Comparison of ENCODE assay signal across 12 cellular contexts in the genomic region with DNA sequence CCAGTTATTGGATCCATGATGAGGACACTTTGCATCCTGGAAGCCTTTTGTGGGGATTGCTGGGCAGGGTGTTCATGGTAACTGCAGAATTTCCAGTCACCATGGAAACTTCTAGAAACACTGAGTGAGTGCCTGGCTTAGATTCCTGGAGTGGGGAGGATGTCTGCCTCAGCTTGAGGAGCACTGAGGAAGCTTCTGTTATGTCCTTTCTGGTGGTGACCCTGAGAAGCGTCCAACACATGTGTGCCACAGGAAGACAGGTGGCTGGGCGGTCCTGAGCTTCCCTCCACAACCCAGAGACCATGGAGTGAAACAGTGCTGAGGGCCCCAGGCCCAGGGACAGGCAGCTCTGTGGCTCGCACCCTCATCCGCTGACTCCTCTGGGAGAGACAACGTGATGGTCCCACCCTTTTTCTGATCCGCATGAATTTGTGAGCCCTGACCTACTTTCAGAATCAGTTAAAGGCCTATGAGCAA.
DNase-seq lines count a peak whose midpoint lies in the region; ATAC-seq and TF ChIP-seq lines count a peak whose summit lies in the region.
"Had no signal": no experiment of that assay in that cellular context is flagged by ENCODE, and none has a peak within 500 bp of the region (broad histone marks: within the 10 kb centered on the region; RNA-seq: fewer than 3 reads in every experiment).

No MANE protein-coding gene starts in this region.

- H3K27ac ChIP-seq in IMR-90 (ENCODE audit: insufficient read depth, low read length), result no peak overlapping the region
- H3K27ac ChIP-seq: BLaER1 treated with 17β-estradiol and CSF1 and Interleukin-3, amounts not matched to agents 10 nM and 100 nM had no signal

- ATAC-seq in IMR-90 (ENCODE audit: low read depth) (peak; percentile 69), mucosa of descending colon (peak; percentile 63)

- H2BK120ac ChIP-seq in IMR-90 (ENCODE audit: low read depth, low read length), result peak overlapping the region; percentile 86

- H3K9me3 ChIP-seq in IMR-90 (ENCODE audit: control insufficient read depth, insufficient read depth, low read length) (no peaks in the 10 kb centered on the region), mucosa of descending colon (no peaks in the 10 kb centered on the region)
- H3K9me3 ChIP-seq: BLaER1 treated with 17β-estradiol and CSF1 and Interleukin-3, amounts not matched to agents 10 nM and 100 nM had no signal

- H3K18ac ChIP-seq in IMR-90 (ENCODE audit: low read depth, low read length), result peak overlapping the region; percentile 45; the same call in 1 of the 2 replicates

- H3K4me2 ChIP-seq in IMR-90 (ENCODE audit: low read depth, low read length), result no peak overlapping the region
- H3K4me2 ChIP-seq: BLaER1 treated with 17β-estradiol and CSF1 and Interleukin-3, amounts not matched to agents 10 nM and 100 nM had no signal

- H2AFZ ChIP-seq in IMR-90 (replicated peaks; ENCODE audit: low read length, poor library complexity), result peak overlapping the region; percentile 77

- peak overlapping the region; percentile 65; the same call in 1 of the 3 replicates for H2BK15ac ChIP-seq in IMR-90 (ENCODE audit: low read depth, low read length)

- H4K8ac ChIP-seq in IMR-90 (ENCODE audit: low read depth in 2 of 2, low read length in 2 of 2), result peak overlapping the region; percentile 7 to 42; a peak in 1 of 4 replicates

- CTCF ChIA-PET in AG04449 (lab: Yijun Ruan, JAX) (no interaction called here), IMR-90 (lab: Yijun Ruan, JAX) (no interaction called here)

- no peaks in the 10 kb centered on the region for H3K27me3 ChIP-seq in IMR-90 (ENCODE audit: control insufficient read depth, insufficient read depth, low read length)
- H3K27me3 ChIP-seq: BLaER1 treated with 17β-estradiol and CSF1 and Interleukin-3, amounts not matched to agents 10 nM and 100 nM had no signal

- no peaks in the 10 kb centered on the region for H3K36me3 ChIP-seq in IMR-90 (ENCODE audit: control insufficient read depth, insufficient read depth, low read length)
- H3K36me3 ChIP-seq in mucosa of descending colon (ENCODE audit: low read depth), result no peaks in the 10 kb centered on the region
- H3K36me3 ChIP-seq: BLaER1 treated with 17β-estradiol and CSF1 and Interleukin-3, amounts not matched to agents 10 nM and 100 nM had no signal

- no peaks in the 10 kb centered on the region for H4K20me1 ChIP-seq in IMR-90 (ENCODE audit: insufficient read depth, low read length)
- H4K20me1 ChIP-seq: BLaER1 treated with 17β-estradiol and CSF1 and Interleukin-3, amounts not matched to agents 10 nM and 100 nM had no signal

- TF ChIP-seq POLR2A in IMR-90 (IDR thresholded peaks at IDR 0.05; ENCODE audit: low read depth, low read length), result no peak

- peaks cover 4% of the 10 kb centered on the region for H3K4me1 ChIP-seq in IMR-90 (ENCODE audit: control insufficient read depth, insufficient read depth, low read length)
- no peaks in the 10 kb centered on the region for H3K4me1 ChIP-seq in mucosa of descending colon (ENCODE audit: low read depth)
- H3K4me1 ChIP-seq: BLaER1 treated with 17β-estradiol and CSF1 and Interleukin-3, amounts not matched to agents 10 nM and 100 nM had no signal

- no peak for TF ChIP-seq CTCF in AG04449 (IDR thresholded peaks at IDR 0.05; ENCODE audit: insufficient read depth, low read length, missing control alignments)
- no peak for TF ChIP-seq CTCF in IMR-90 (conservative IDR thresholded peaks at IDR 0.05; ENCODE audit: low read depth, low read length)
- no peak for TF ChIP-seq CTCF in fibroblast of pulmonary artery (IDR thresholded peaks at IDR 0.05; ENCODE audit: low read length, missing control alignments)
- TF ChIP-seq CTCF in mucosa of descending colon (IDR thresholded peaks at IDR 0.05), result no peak

- BruUV-seq in IMR-90 (replicated peaks; lab: Mats Ljungman, UMichigan), result no TSS peak

- no peak overlapping the region for H3K56ac ChIP-seq in IMR-90 (ENCODE audit: extremely low read depth, insufficient read depth, low read length)

- peak overlapping the region; percentile 12; the same call in 1 of the 2 replicates for H2BK20ac ChIP-seq in IMR-90 (ENCODE audit: low read depth, low read length)

- H3K4ac ChIP-seq in IMR-90 (ENCODE audit: low read depth, low read length), result peak overlapping the region; percentile 50

- peak overlapping the region; percentile 10 for H2AK9ac ChIP-seq in IMR-90 (replicated peaks; ENCODE audit: low read depth, low read length, poor library complexity)

- H3K4me3 ChIP-seq in AG04449 (ENCODE audit: low read depth, low read length), result no peak overlapping the region
- no peak overlapping the region for H3K4me3 ChIP-seq in IMR-90 (ENCODE audit: insufficient read depth, low read depth, low read length)
- H3K4me3 ChIP-seq in fibroblast of pulmonary artery (replicated peaks; ENCODE audit: low read depth, low read length), result no peak overlapping the region
- H3K4me3 ChIP-seq in mucosa of descending colon, result no peak overlapping the region
- H3K4me3 ChIP-seq: BLaER1 treated with 17β-estradiol and CSF1 and Interleukin-3, amounts not matched to agents 10 nM and 100 nM had no signal

- no CpG with 5 or more reads among the region's 6 CpGs for WGBS in IMR-90 (ENCODE audit: extremely low coverage in 2 of 2, insufficient read length in 1 of 2), 2 experiments

- no peak overlapping the region for H3K23ac ChIP-seq in IMR-90 (ENCODE audit: low read depth, low read length)

- in situ Hi-C loops in IMR-90 (cut with MboI; ENCODE audit: low sequenced_read_pairs), result no loop called here

- POLR2A ChIA-PET in AG04449 (lab: Yijun Ruan, JAX) (no interaction called here), IMR-90 (lab: Charles Lee; ENCODE audit: unreplicated experiment) (no interaction called here)

- H4K91ac ChIP-seq in IMR-90 (ENCODE audit: insufficient read depth, low read depth, low read length), result peak overlapping the region; percentile 78

- H4K5ac ChIP-seq in IMR-90 (ENCODE audit: low read depth, low read length), result peak overlapping the region; percentile 38; the same call in 1 of the 2 replicates

- 0 out of 2 replicates have a peak, but pooled peaks cover 2% of the 10 kb centered on the region for H3K9me1 ChIP-seq in IMR-90 (ENCODE audit: insufficient read depth, low read length)

- H3K14ac ChIP-seq in IMR-90 (replicated peaks; ENCODE audit: low read depth, low read length), result peak overlapping the region; percentile 44; the same call in 1 of the 2 replicates

- intact Hi-C loops in IMR-90 (cut with micrococcal nuclease) (no loop called here), mucosa of descending colon (cut with DNase I, micrococcal nuclease) (no loop called here)

- no peak overlapping the region for H3K9ac ChIP-seq in IMR-90 (ENCODE audit: low read depth, low read length)
- H3K9ac ChIP-seq: BLaER1 treated with 17β-estradiol and CSF1 and Interleukin-3, amounts not matched to agents 10 nM and 100 nM had no signal

- DNase-seq in AG04449 (ENCODE audit: low read depth, low spot score) (peak; percentile 23), IMR-90 (peak; percentile 79), fibroblast of pulmonary artery (ENCODE audit: low read depth) (peak; percentile 79), mucosa of descending colon (peak in 1 of 3 donors; percentile 15), HK-2 (ENCODE audit: unreplicated experiment) (no peak), SK-N-DZ (ENCODE audit: low spot score) (no peak), NAMALWA (ENCODE audit: low spot score) (no peak), epidermal melanocyte (ENCODE audit: insufficient read length, low spot score) (no peak)
- DNase-seq: kidney, NCI-H2029, T-helper 1 cell had no signal

- dilution Hi-C loops in IMR-90 (cut with HindIII; ENCODE audit: low sequenced_read_pairs, unreplicated experiment), result no loop called here

- H2AK5ac ChIP-seq in IMR-90 (ENCODE audit: low read depth, low read length), result peak overlapping the region; percentile 27

- no peak for TF ChIP-seq RAD21 in IMR-90 (IDR thresholded peaks at IDR 0.05; ENCODE audit: low read length)

- H2BK5ac ChIP-seq in IMR-90 (ENCODE audit: low read depth, low read length, poor library complexity, severe bottlenecking), result peak overlapping the region; percentile 81

- H3K79me1 ChIP-seq in IMR-90 (ENCODE audit: low read depth in 1 of 2, low read length in 2 of 2), result no peaks in the 10 kb centered on the region

TF ChIP-seq in IMR-90, 13 proteins besides CTCF, POLR2A, EP300 and RAD21:
- TF ChIP-seq MAZ (IDR thresholded peaks at IDR 0.05; ENCODE audit: borderline replicate concordance, low read depth, low read length) (peak; percentile 30; the same call in 1 of the 2 replicates), RCOR1 (IDR thresholded peaks at IDR 0.05; ENCODE audit: insufficient replicate concordance, low read length) (no peak), FOS (IDR thresholded peaks at IDR 0.05; ENCODE audit: low read depth, low read length) (0 out of 2 replicates have a peak, but pooled peaks have one; percentile 11)
- TF ChIP-seq, protein P1, sequence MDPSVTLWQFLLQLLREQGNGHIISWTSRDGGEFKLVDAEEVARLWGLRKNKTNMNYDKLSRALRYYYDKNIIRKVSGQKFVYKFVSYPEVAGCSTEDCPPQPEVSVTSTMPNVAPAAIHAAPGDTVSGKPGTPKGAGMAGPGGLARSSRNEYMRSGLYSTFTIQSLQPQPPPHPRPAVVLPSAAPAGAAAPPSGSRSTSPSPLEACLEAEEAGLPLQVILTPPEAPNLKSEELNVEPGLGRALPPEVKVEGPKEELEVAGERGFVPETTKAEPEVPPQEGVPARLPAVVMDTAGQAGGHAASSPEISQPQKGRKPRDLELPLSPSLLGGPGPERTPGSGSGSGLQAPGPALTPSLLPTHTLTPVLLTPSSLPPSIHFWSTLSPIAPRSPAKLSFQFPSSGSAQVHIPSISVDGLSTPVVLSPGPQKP (IDR thresholded peaks at IDR 0.05; ENCODE audit: borderline replicate concordance, low read depth, low read length), result no peak

Comparison
In these comparisons a context has a peak if more than half of its experiments do, and no peak if none do; other contexts are left out.
1. DNase-seq: peak in AG04449 (single experiment), IMR-90 (single experiment) and fibroblast of pulmonary artery (single experiment); none in HK-2 (single experiment), SK-N-DZ (single experiment), NAMALWA (single experiment) and epidermal melanocyte (single experiment).